1 cellular context compared by ENCODE assay signal in genomic region chr6:37048851-37049734, GRCh38.
TF ChIP-seq lines count a peak whose summit lies in the region.

No MANE protein-coding gene starts in this region.

TF ChIP-seq in K562, 482 proteins besides CTCF, POLR2A, EP300 and RAD21 (continued from another document and continues in another):
- peak; percentile 95 for TF ChIP-seq TFAP4 (CRISPR knock-in tag; IDR thresholded peaks at IDR 0.05; ENCODE audit: borderline replicate concordance)
- TF ChIP-seq MNT (conservative IDR thresholded peaks at IDR 0.05), result peak; percentile 26 to 74; a peak in 3 of 4 replicates
- no peak for TF ChIP-seq ZNF277 (CRISPR knock-in tag; IDR thresholded peaks at IDR 0.05; ENCODE audit: borderline replicate concordance)
- TF ChIP-seq ZNF280B (CRISPR knock-in tag; IDR thresholded peaks at IDR 0.05), result no peak; the same call in 1 of the 2 replicates
- TF ChIP-seq NFIC (IDR thresholded peaks at IDR 0.05), result no peak; the same call in 1 of the 2 replicates
- TF ChIP-seq CREM (IDR thresholded peaks at IDR 0.05; ENCODE audit: low read depth), result peak; percentile 11; the same call in 1 of the 2 replicates
- no peak for TF ChIP-seq CTCFL (IDR thresholded peaks at IDR 0.05; ENCODE audit: borderline replicate concordance, insufficient read depth, low read depth, low read length, poor library complexity, severe bottlenecking)
- peak; percentile 74; the same call in 1 of the 2 replicates for TF ChIP-seq L3MBTL2 (IDR thresholded peaks at IDR 0.05)
- no peak for TF ChIP-seq ZC3H11A (IDR thresholded peaks at IDR 0.05; ENCODE audit: low read depth, low read length)
- no peak for TF ChIP-seq FOXA1 (IDR thresholded peaks at IDR 0.05; ENCODE audit: borderline replicate concordance)
- TF ChIP-seq SPI1 (IDR thresholded peaks at IDR 0.05; ENCODE audit: borderline replicate concordance, low read depth, low read length), result no peak
- TF ChIP-seq EHMT2 (IDR thresholded peaks at IDR 0.05), result no peak
- peak; percentile 16 for TF ChIP-seq KDM5B (IDR thresholded peaks at IDR 0.05; ENCODE audit: insufficient replicate concordance, low read depth, low read length)
- no peak for TF ChIP-seq ZNF354B (CRISPR knock-in tag; IDR thresholded peaks at IDR 0.05)
- no peak for TF ChIP-seq THRB (CRISPR knock-in tag; conservative IDR thresholded peaks at IDR 0.05)
- no peak for TF ChIP-seq COPS2 (conservative IDR thresholded peaks at IDR 0.05)
- TF ChIP-seq CHD1 (IDR thresholded peaks at IDR 0.05; ENCODE audit: low read length), result peak; percentile 79
- TF ChIP-seq JUN (IDR thresholded peaks at IDR 0.05; ENCODE audit: borderline replicate concordance, low read depth, low read length), result peak; percentile 79; the same call in 1 of the 2 replicates
- TF ChIP-seq JUN (CRISPR knock-in tag; IDR thresholded peaks at IDR 0.05; ENCODE audit: borderline replicate concordance), result no peak
- TF ChIP-seq POLR2H (tag; IDR thresholded peaks at IDR 0.05; ENCODE audit: low read depth), result no peak; the same call in 1 of the 2 replicates
- no peak for TF ChIP-seq CHAMP1 (IDR thresholded peaks at IDR 0.05)
- TF ChIP-seq ZNF175 (CRISPR knock-in tag; IDR thresholded peaks at IDR 0.05; ENCODE audit: low read depth), result 0 out of 2 replicates have a peak, but pooled peaks have one; percentile 4
- no peak for TF ChIP-seq SAFB (IDR thresholded peaks at IDR 0.05; ENCODE audit: borderline replicate concordance, low read depth, low read length)
- TF ChIP-seq BRF1 (IDR thresholded peaks at IDR 0.05; ENCODE audit: borderline replicate concordance, extremely low read depth, insufficient read length), result no peak
- TF ChIP-seq MBD2 (IDR thresholded peaks at IDR 0.05; ENCODE audit: borderline replicate concordance, low read depth), result 0 out of 2 replicates have a peak, but pooled peaks have one; percentile 46
- peak; percentile 74; the same call in 1 of the 2 replicates for TF ChIP-seq ZBTB17 (CRISPR knock-in tag; IDR thresholded peaks at IDR 0.05)
- TF ChIP-seq ZBTB9 (CRISPR knock-in tag; IDR thresholded peaks at IDR 0.05), result peak; percentile 80; the same call in 1 of the 2 replicates
- TF ChIP-seq THAP12 (CRISPR knock-in tag; IDR thresholded peaks at IDR 0.05), result no peak
- TF ChIP-seq TAL1 (IDR thresholded peaks at IDR 0.05), result peak; percentile 74; the same call in 1 of the 2 replicates
- no peak for TF ChIP-seq RBM15 (IDR thresholded peaks at IDR 0.05; ENCODE audit: insufficient read depth, low read length)
- no peak for TF ChIP-seq LCOR (CRISPR knock-in tag; IDR thresholded peaks at IDR 0.05)
- no peak for TF ChIP-seq ZBTB5 (IDR thresholded peaks at IDR 0.05)
- TF ChIP-seq THRA (IDR thresholded peaks at IDR 0.05), result no peak
- peak in 1 of 2 experiments; percentile 90; a peak in 2 of 4 replicates for TF ChIP-seq SIN3A (IDR thresholded peaks at IDR 0.05; ENCODE audit: borderline replicate concordance in 2 of 2, control insufficient read depth in 1 of 2, low read depth in 2 of 2, low read length in 2 of 2)
- TF ChIP-seq ETV5 (CRISPR knock-in tag; IDR thresholded peaks at IDR 0.05; ENCODE audit: low read depth), result no peak; the same call in 1 of the 2 replicates
- TF ChIP-seq SMARCC2 (IDR thresholded peaks at IDR 0.05; ENCODE audit: low read depth), result no peak
- peak; percentile 45 to 91 (median 72) for TF ChIP-seq YY1 (IDR thresholded peaks at IDR 0.05; ENCODE audit: borderline replicate concordance in 1 of 3, control insufficient read depth in 1 of 3, extremely low read depth in 1 of 3, insufficient read depth in 3 of 3, insufficient read length in 1 of 3, insufficient replicate concordance in 2 of 3, low read depth in 1 of 3, low read length in 2 of 3)
- no peak; the same call in 1 of the 2 replicates for TF ChIP-seq ZNF165 (CRISPR knock-in tag; IDR thresholded peaks at IDR 0.05; ENCODE audit: borderline replicate concordance)
- TF ChIP-seq ZNF121 (CRISPR knock-in tag; conservative IDR thresholded peaks at IDR 0.05), result peak; percentile 99
- TF ChIP-seq WHSC1 (IDR thresholded peaks at IDR 0.05; ENCODE audit: low read length), result no peak
- TF ChIP-seq MTA3 (IDR thresholded peaks at IDR 0.05; ENCODE audit: borderline replicate concordance), result no peak
- no peak for TF ChIP-seq THRAP3 (IDR thresholded peaks at IDR 0.05; ENCODE audit: borderline replicate concordance)
- TF ChIP-seq FOXP1 (CRISPR knock-in tag; IDR thresholded peaks at IDR 0.05), result 0 out of 2 replicates have a peak, but pooled peaks have one; percentile 1
- TF ChIP-seq GABPB2 (CRISPR knock-in tag; conservative IDR thresholded peaks at IDR 0.05), result no peak
